11 cellular contexts compared by ENCODE assay signal in genomic region chr2:3462493-3463104, GRCh38. TPM values are rescaled to one million over a fixed set of nuclear protein-coding genes. Genes with fewer than 3 reads are reported as not detected.
DNase-seq lines count a peak whose midpoint lies in the region; ATAC-seq and TF ChIP-seq lines count a peak whose summit lies in the region.
"Had no signal": no experiment of that assay in that cellular context is flagged by ENCODE, and none has a peak within 500 bp of the region (broad histone marks: within the 10 kb centered on the region; RNA-seq: fewer than 3 reads in every experiment).

No MANE protein-coding gene starts in this region.

- H3K4me3 ChIP-seq in ascending aorta: no peak overlapping the region
- H3K4me3 ChIP-seq: SJSA1 had no signal

- ATAC-seq in HG02870 (IDR thresholded peaks at IDR 0.05; ENCODE audit: unreplicated experiment): peak; percentile 3
- no peak for ATAC-seq in activated CD4-positive, CD25-positive, alpha-beta regulatory T cell treated with anti-CD3 and anti-CD28 coated beads, Interleukin-2, amount 50 U/mL, for 24 hours

- H3K36me3 ChIP-seq in ascending aorta: peaks cover 34 to 42% of the 10 kb centered on the region in 2 donors

- no peaks in the 10 kb centered on the region for H3K27me3 Mint-ChIP-seq in progenitor cell of endocrine pancreas

- no peak overlapping the region for H3K4me3 Mint-ChIP-seq in progenitor cell of endocrine pancreas (ENCODE audit: low read depth)

- no peak overlapping the region for H3K27ac Mint-ChIP-seq in progenitor cell of endocrine pancreas

- H3K27ac ChIP-seq in ascending aorta: peak overlapping the region; percentile 18 to 90
- H3K27ac ChIP-seq: epithelial cell of prostate, SJSA1 had no signal

- DNase-seq in NCI-H2227 treated with DMSO at 0.1 percent for 48 hours (lab: John Stamatoyannopoulos, UW) (peak; percentile 14), NCI-H2227 (lab: John Stamatoyannopoulos, UW; ENCODE audit: unreplicated experiment) (no peak), ascending aorta (ENCODE audit: low spot score in 2 of 2) (peak in 1 of 2 donors; percentile 54), progenitor cell of endocrine pancreas (ENCODE audit: low spot score, unreplicated experiment) (no peak), DMS114 treated with DMSO at 0.1 percent for 48 hours (lab: John Stamatoyannopoulos, UW; ENCODE audit: unreplicated experiment) (no peak)
- no peak for DNase-seq in activated CD4-positive, CD25-positive, alpha-beta regulatory T cell (lab: John Stamatoyannopoulos, UW)
- DNase-seq: activated T-cell treated with anti-CD3 and anti-CD28 coated beads, Interleukin-2, amount 50 U/mL, for 48 hours had no signal

- no peaks in the 10 kb centered on the region for H3K4me1 Mint-ChIP-seq in progenitor cell of endocrine pancreas (ENCODE audit: low read depth)

- H3K27me3 ChIP-seq in ascending aorta: no peaks in the 10 kb centered on the region
- H3K27me3 ChIP-seq: SJSA1 had no signal

- peaks cover 6 to 7% of the 10 kb centered on the region in 2 donors for H3K4me1 ChIP-seq in ascending aorta

- intact Hi-C loops in ascending aorta (cut with DNase I): loop anchor here (1.0 to 10.0 kb wide), 4 partner anchors 30 to 1808 kb away; partner anchors contain the start of genes EIPR1 and TRAPPC12

- peaks cover 6% of the 10 kb centered on the region for H3K36me3 Mint-ChIP-seq in progenitor cell of endocrine pancreas (ENCODE audit: insufficient read depth)

- no peaks in the 10 kb centered on the region for H3K9me3 Mint-ChIP-seq in progenitor cell of endocrine pancreas (ENCODE audit: low read depth)

- TF ChIP-seq CTCF in ascending aorta (IDR thresholded peaks at IDR 0.05) (no peak), progenitor cell of endocrine pancreas (IDR thresholded peaks at IDR 0.05; ENCODE audit: unreplicated experiment) (peak; percentile 4)

- H3K9me3 ChIP-seq in ascending aorta: no peaks in the 10 kb centered on the region
- H3K9me3 ChIP-seq: SJSA1 had no signal

RNA-seq across cellular contexts. Expression of gene ADI1, which starts 56.7 kb away (rescaled TPM):
- 40.9 TPM for total RNA-seq in ascending aorta
- 41.8 and 46.6 TPM in 2 replicates for total RNA-seq in progenitor cell of endocrine pancreas
